In the genomic region with DNA sequence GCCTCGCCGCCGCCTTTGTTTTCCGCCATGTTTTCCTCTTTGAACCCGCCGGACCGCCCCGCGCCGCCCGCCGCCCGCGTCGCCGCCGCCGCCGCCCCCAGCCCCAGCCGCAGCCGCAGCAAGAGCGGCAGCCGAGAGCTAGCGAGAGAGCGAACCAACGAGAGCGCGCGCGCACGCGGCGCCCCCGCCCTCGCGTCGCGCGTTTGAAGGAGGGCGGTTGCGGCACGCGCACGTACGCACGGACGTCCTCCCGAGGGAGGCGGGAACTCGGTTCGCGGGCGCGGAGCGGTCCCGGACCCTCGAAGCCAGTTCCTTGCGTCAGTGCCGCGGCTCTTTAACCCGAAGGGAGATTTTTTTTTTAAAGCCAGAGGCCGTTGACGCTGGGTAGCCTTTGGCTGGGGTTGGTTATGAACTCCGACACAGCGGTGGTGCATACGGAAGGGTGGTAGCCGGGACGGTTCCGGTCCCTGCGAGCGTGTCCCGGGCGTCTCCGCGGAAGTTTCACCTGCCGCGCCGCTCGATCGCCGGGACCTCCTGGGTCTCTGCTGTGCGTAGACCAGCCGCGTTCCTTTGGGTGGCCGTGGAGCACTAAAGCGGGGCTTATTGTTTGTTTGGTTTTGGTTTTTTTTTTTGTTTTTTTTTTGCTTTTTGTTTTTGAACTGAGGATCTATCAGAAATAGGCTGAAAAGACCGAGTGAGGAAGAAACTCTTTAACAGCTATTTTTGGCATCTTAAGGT, we compare ENCODE assay signal across 1 cellular context.
TF ChIP-seq lines count a peak whose summit lies in the region.

Gene TRIM33 (minus strand): TSS at position 156 of the 738 bp plus-strand sequence. CDS start 127 bp downstream, at position 29.

TF ChIP-seq in HepG2, 621 proteins besides CTCF, POLR2A, EP300 and RAD21 (continued from another document and continues in another):
- TF ChIP-seq ZNF883 (CRISPR knock-in tag; IDR thresholded peaks at IDR 0.05; ENCODE audit: not compliant biosample characterization) (peak; percentile 40), ATF4 (CRISPR knock-in tag; IDR thresholded peaks at IDR 0.05) (peak in 1 of 2 experiments; percentile 77; a peak in 2 of 4 replicates), KDM2A (CRISPR knock-in tag; IDR thresholded peaks at IDR 0.05; ENCODE audit: borderline replicate concordance, low read depth) (0 out of 2 replicates have a peak, but pooled peaks have one; percentile 82), TCF7L2 (IDR thresholded peaks at IDR 0.05; ENCODE audit: low read depth, low read length) (no peak), KLF16 (CRISPR knock-in tag; IDR thresholded peaks at IDR 0.05) (peak in 1 of 2 experiments; percentile 83; a peak in 1 of 4 replicates), ZNF607 (CRISPR knock-in tag; IDR thresholded peaks at IDR 0.05; ENCODE audit: borderline replicate concordance) (peak; percentile 92), HES4 (CRISPR knock-in tag; IDR thresholded peaks at IDR 0.05; ENCODE audit: borderline replicate concordance) (no peak), MEF2D (CRISPR knock-in tag; IDR thresholded peaks at IDR 0.05) (no peak), ZNF234 (CRISPR knock-in tag; conservative IDR thresholded peaks at IDR 0.05) (peak; percentile 47; the same call in 1 of the 2 replicates), YY1 (IDR thresholded peaks at IDR 0.05; ENCODE audit: insufficient read depth, insufficient replicate concordance, low read depth, low read length) (peak; percentile 32), ZNF547 (CRISPR knock-in tag; IDR thresholded peaks at IDR 0.05) (no peak), YEATS4 (CRISPR knock-in tag; IDR thresholded peaks at IDR 0.05; ENCODE audit: borderline replicate concordance) (peak; percentile 87), MEIS2 (CRISPR knock-in tag; IDR thresholded peaks at IDR 0.05) (no peak; the same call in 1 of the 2 replicates), MEIS1 (CRISPR knock-in tag; IDR thresholded peaks at IDR 0.05; ENCODE audit: borderline replicate concordance) (no peak), MBNL3 (CRISPR knock-in tag; conservative IDR thresholded peaks at IDR 0.05) (no peak), ZNF891 (CRISPR knock-in tag; IDR thresholded peaks at IDR 0.05) (peak; percentile 54; the same call in 1 of the 2 replicates), PAF1 (CRISPR knock-in tag; IDR thresholded peaks at IDR 0.05) (no peak), PHB2 (IDR thresholded peaks at IDR 0.05; ENCODE audit: partially characterized antibody) (no peak), TFE3 (CRISPR knock-in tag; IDR thresholded peaks at IDR 0.05) (peak; percentile 73), HINFP (CRISPR knock-in tag; IDR thresholded peaks at IDR 0.05; ENCODE audit: low read depth) (peak; percentile 81; the same call in 1 of the 2 replicates), LCORL (IDR thresholded peaks at IDR 0.05) (no peak), LCORL (CRISPR knock-in tag; IDR thresholded peaks at IDR 0.05) (peak; percentile 55; the same call in 1 of the 2 replicates), EEA1 (CRISPR knock-in tag; IDR thresholded peaks at IDR 0.05; ENCODE audit: borderline replicate concordance) (0 out of 2 replicates have a peak, but pooled peaks have one; percentile 15), HNRNPK (IDR thresholded peaks at IDR 0.05; ENCODE audit: low read depth, low read length, poor library complexity, severe bottlenecking) (no peak), GABPA (IDR thresholded peaks at IDR 0.05; ENCODE audit: low read depth, low read length) (peak; percentile 49; the same call in 1 of the 2 replicates), GABPA (CRISPR knock-in tag; IDR thresholded peaks at IDR 0.05; ENCODE audit: low read depth) (peak; percentile 45; the same call in 1 of the 2 replicates), SIX1 (CRISPR knock-in tag; IDR thresholded peaks at IDR 0.05; ENCODE audit: borderline replicate concordance) (0 out of 2 replicates have a peak, but pooled peaks have one; percentile 13), ZBTB46 (CRISPR knock-in tag; IDR thresholded peaks at IDR 0.05; ENCODE audit: borderline replicate concordance) (no peak), TEAD3 (CRISPR knock-in tag; optimal IDR thresholded peaks at IDR 0.05; ENCODE audit: borderline replicate concordance) (peak; percentile 78), IRX3 (CRISPR knock-in tag; IDR thresholded peaks at IDR 0.05; ENCODE audit: borderline replicate concordance, low read depth) (no peak), CREBL2 (CRISPR knock-in tag; IDR thresholded peaks at IDR 0.05; ENCODE audit: borderline replicate concordance) (no peak), ZNF652 (CRISPR knock-in tag; IDR thresholded peaks at IDR 0.05; ENCODE audit: borderline replicate concordance, low read depth) (no peak), ZFP90 (CRISPR knock-in tag; IDR thresholded peaks at IDR 0.05; ENCODE audit: borderline replicate concordance) (no peak; the same call in 1 of the 2 replicates), SMAD3 (CRISPR knock-in tag; IDR thresholded peaks at IDR 0.05) (peak; percentile 49; the same call in 1 of the 2 replicates), PLRG1 (conservative IDR thresholded peaks at IDR 0.05) (no peak), ZFP36L2 (CRISPR knock-in tag; IDR thresholded peaks at IDR 0.05) (no peak), SUZ12 (IDR thresholded peaks at IDR 0.05; ENCODE audit: low read depth, low read length) (no peak), ZBTB38 (CRISPR knock-in tag; IDR thresholded peaks at IDR 0.05) (peak; percentile 86), U2AF2 (IDR thresholded peaks at IDR 0.05; ENCODE audit: low read depth, low read length) (no peak), RORA (CRISPR knock-in tag; IDR thresholded peaks at IDR 0.05) (no peak), GLMP (CRISPR knock-in tag; IDR thresholded peaks at IDR 0.05; ENCODE audit: borderline replicate concordance) (no peak), ZNF180 (CRISPR knock-in tag; IDR thresholded peaks at IDR 0.05; ENCODE audit: borderline replicate concordance, low read depth) (no peak)
- TF ChIP-seq, protein P1, sequence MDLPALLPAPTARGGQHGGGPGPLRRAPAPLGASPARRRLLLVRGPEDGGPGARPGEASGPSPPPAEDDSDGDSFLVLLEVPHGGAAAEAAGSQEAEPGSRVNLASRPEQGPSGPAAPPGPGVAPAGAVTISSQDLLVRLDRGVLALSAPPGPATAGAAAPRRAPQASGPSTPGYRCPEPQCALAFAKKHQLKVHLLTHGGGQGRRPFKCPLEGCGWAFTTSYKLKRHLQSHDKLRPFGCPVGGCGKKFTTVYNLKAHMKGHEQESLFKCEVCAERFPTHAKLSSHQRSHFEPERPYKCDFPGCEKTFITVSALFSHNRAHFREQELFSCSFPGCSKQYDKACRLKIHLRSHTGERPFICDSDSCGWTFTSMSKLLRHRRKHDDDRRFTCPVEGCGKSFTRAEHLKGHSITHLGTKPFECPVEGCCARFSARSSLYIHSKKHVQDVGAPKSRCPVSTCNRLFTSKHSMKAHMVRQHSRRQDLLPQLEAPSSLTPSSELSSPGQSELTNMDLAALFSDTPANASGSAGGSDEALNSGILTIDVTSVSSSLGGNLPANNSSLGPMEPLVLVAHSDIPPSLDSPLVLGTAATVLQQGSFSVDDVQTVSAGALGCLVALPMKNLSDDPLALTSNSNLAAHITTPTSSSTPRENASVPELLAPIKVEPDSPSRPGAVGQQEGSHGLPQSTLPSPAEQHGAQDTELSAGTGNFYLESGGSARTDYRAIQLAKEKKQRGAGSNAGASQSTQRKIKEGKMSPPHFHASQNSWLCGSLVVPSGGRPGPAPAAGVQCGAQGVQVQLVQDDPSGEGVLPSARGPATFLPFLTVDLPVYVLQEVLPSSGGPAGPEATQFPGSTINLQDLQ (CRISPR knock-in tag; IDR thresholded peaks at IDR 0.05), result 0 out of 2 replicates have a peak, but pooled peaks have one; percentile 27
- TF ChIP-seq, protein P2, sequence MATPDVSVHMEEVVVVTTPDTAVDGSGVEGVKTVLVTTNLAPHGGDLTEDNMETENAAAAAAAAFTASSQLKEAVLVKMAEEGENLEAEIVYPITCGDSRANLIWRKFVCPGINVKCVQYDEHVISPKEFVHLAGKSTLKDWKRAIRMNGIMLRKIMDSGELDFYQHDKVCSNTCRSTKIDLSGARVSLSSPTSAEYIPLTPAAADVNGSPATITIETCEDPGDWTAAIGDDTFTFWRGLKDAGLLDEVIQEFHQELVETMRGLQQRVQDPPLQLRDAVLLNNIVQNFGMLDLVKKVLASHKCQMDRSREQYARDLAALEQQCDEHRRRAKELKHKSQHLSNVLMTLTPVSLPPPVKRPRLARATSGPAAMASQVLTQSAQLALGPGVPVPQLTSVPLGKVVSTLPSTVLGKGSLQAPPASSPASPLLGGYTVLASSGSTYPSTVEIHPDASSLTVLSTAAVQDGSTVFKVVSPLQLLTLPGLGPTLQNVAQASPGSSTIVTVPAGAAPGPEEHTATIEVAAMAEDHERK (CRISPR knock-in tag; IDR thresholded peaks at IDR 0.05; ENCODE audit: low read depth), result peak; percentile 99
- TF ChIP-seq, protein P3, sequence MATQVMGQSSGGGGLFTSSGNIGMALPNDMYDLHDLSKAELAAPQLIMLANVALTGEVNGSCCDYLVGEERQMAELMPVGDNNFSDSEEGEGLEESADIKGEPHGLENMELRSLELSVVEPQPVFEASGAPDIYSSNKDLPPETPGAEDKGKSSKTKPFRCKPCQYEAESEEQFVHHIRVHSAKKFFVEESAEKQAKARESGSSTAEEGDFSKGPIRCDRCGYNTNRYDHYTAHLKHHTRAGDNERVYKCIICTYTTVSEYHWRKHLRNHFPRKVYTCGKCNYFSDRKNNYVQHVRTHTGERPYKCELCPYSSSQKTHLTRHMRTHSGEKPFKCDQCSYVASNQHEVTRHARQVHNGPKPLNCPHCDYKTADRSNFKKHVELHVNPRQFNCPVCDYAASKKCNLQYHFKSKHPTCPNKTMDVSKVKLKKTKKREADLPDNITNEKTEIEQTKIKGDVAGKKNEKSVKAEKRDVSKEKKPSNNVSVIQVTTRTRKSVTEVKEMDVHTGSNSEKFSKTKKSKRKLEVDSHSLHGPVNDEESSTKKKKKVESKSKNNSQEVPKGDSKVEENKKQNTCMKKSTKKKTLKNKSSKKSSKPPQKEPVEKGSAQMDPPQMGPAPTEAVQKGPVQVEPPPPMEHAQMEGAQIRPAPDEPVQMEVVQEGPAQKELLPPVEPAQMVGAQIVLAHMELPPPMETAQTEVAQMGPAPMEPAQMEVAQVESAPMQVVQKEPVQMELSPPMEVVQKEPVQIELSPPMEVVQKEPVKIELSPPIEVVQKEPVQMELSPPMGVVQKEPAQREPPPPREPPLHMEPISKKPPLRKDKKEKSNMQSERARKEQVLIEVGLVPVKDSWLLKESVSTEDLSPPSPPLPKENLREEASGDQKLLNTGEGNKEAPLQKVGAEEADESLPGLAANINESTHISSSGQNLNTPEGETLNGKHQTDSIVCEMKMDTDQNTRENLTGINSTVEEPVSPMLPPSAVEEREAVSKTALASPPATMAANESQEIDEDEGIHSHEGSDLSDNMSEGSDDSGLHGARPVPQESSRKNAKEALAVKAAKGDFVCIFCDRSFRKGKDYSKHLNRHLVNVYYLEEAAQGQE (IDR thresholded peaks at IDR 0.05; ENCODE audit: borderline replicate concordance in 1 of 2, low read depth in 1 of 2, low read length in 2 of 2), result no peak
